Comparison of ENCODE assay signal across 16 cellular contexts in the genomic region with DNA sequence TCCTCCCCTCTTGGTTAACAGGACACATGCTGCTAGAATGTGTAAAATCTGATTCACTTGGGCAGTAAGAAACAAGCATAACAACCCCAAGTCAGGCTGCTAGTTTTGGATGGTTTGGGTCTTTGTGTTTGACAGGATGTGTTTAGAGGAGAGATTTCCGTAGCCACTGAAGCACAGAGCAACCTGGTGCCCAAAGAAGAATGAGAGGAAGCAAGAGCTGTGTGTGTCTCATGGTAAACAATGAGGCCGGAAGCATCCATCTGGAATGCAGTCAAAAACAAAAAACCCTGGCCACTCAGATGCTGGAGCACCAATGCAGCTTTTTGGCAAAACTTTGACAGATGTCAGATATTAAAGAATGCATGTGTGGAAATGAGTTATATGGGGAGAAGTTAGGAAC. TPM values are rescaled to one million over a fixed set of nuclear protein-coding genes. Genes with fewer than 3 reads are reported as not detected.
DNase-seq lines count a peak whose midpoint lies in the region; ATAC-seq and TF ChIP-seq lines count a peak whose summit lies in the region.
"Had no signal": no experiment of that assay in that cellular context is flagged by ENCODE, and none has a peak within 500 bp of the region (broad histone marks: within the 10 kb centered on the region; RNA-seq: fewer than 3 reads in every experiment).

No MANE protein-coding gene starts in this region.

- 20% methylated on average over 2 of the region's 2 CpGs for WGBS in thymus

- H3K27me3 ChIP-seq in left lung (no peaks in the 10 kb centered on the region), thymus (ENCODE audit: control insufficient read depth, insufficient read depth) (no peaks in the 10 kb centered on the region)
- H3K27me3 ChIP-seq: neutrophil, vagina had no signal

- no peak overlapping the region for H3K4me3 ChIP-seq in left lung
- H3K4me3 ChIP-seq in thymus (ENCODE audit: low read length): no peak overlapping the region
- H3K4me3 ChIP-seq: PC-9, vagina had no signal

- POLR2A ChIA-PET in activated naive CD8-positive, alpha-beta T cell treated with anti-CD3 and anti-CD28 coated beads, Interleukin-2, amount 10 ng/mL, durations not matched to agents 7 days and 5 days (lab: Charles Lee): interaction anchor here (0.9 to 1.1 kb wide), 2 partner anchors 39 to 83 kb away, joined by 3 to 5 read pairs; partner anchors contain the start of gene SNRK

- no peaks in the 10 kb centered on the region for H3K9me3 Mint-ChIP-seq in activated naive CD8-positive, alpha-beta T cell (ENCODE audit: low read depth)
- H3K9me3 Mint-ChIP-seq in activated naive CD8-positive, alpha-beta T cell treated with anti-CD3 and anti-CD28 coated beads for 36 hours: peaks cover 1% of the 10 kb centered on the region
- peaks cover 15% of the 10 kb centered on the region for H3K9me3 Mint-ChIP-seq in activated naive CD8-positive, alpha-beta T cell treated with anti-CD3 and anti-CD28 coated beads, Interleukin-2, amount 10 ng/mL, durations not matched to agents 7 days and 5 days
- H3K9me3 Mint-ChIP-seq: activated CD4-positive, alpha-beta memory T cell treated with anti-CD3 and anti-CD28 coated beads for 36 hours had no signal

- peak; percentile 86 for ATAC-seq in activated naive CD8-positive, alpha-beta T cell treated with anti-CD3 and anti-CD28 coated beads, Interleukin-2, amount 10 ng/mL, durations not matched to agents 7 days and 5 days (ENCODE audit: low read depth)
- ATAC-seq in left lung: peak; percentile 33

- peaks cover 7% of the 10 kb centered on the region for H3K36me3 Mint-ChIP-seq in activated naive CD8-positive, alpha-beta T cell
- H3K36me3 Mint-ChIP-seq in activated naive CD8-positive, alpha-beta T cell treated with anti-CD3 and anti-CD28 coated beads for 36 hours: no peaks in the 10 kb centered on the region
- H3K36me3 Mint-ChIP-seq in activated naive CD8-positive, alpha-beta T cell treated with anti-CD3 and anti-CD28 coated beads, Interleukin-2, amount 10 ng/mL, durations not matched to agents 7 days and 5 days: peaks cover 5% of the 10 kb centered on the region
- H3K36me3 Mint-ChIP-seq: activated CD4-positive, alpha-beta memory T cell treated with anti-CD3 and anti-CD28 coated beads for 36 hours had no signal

- H3K4me1 Mint-ChIP-seq in activated naive CD8-positive, alpha-beta T cell (ENCODE audit: low read depth): peaks cover 58% of the 10 kb centered on the region
- peaks cover 41% of the 10 kb centered on the region for H3K4me1 Mint-ChIP-seq in activated naive CD8-positive, alpha-beta T cell treated with anti-CD3 and anti-CD28 coated beads for 36 hours
- H3K4me1 Mint-ChIP-seq in activated naive CD8-positive, alpha-beta T cell treated with anti-CD3 and anti-CD28 coated beads, Interleukin-2, amount 10 ng/mL, durations not matched to agents 7 days and 5 days: peaks cover 29% of the 10 kb centered on the region

- H3K27ac ChIP-seq in left lung: peak overlapping the region in 1 of 2 donors; percentile 60
- H3K27ac ChIP-seq in thymus (ENCODE audit: low read depth): peak overlapping the region; percentile 60
- H3K27ac ChIP-seq: neutrophil, PC-9, vagina had no signal

- H3K4me1 ChIP-seq in left lung (peaks cover 0 to 17% of the 10 kb centered on the region in 2 donors), thymus (ENCODE audit: control insufficient read depth, insufficient read depth, low read length) (peaks cover 25% of the 10 kb centered on the region)

- H3K27ac Mint-ChIP-seq in activated naive CD8-positive, alpha-beta T cell: peak overlapping the region; percentile 81
- H3K27ac Mint-ChIP-seq in activated naive CD8-positive, alpha-beta T cell treated with anti-CD3 and anti-CD28 coated beads for 36 hours: no peak overlapping the region
- H3K27ac Mint-ChIP-seq in activated naive CD8-positive, alpha-beta T cell treated with anti-CD3 and anti-CD28 coated beads, Interleukin-2, amount 10 ng/mL, durations not matched to agents 7 days and 5 days: peak overlapping the region; percentile 64
- H3K27ac Mint-ChIP-seq: activated CD4-positive, alpha-beta memory T cell treated with anti-CD3 and anti-CD28 coated beads for 36 hours had no signal

- H3K36me3 ChIP-seq in left lung (no peaks in the 10 kb centered on the region), thymus (ENCODE audit: control insufficient read depth, insufficient read depth) (no peaks in the 10 kb centered on the region)
- H3K36me3 ChIP-seq: neutrophil, vagina had no signal

- H3K9me3 ChIP-seq in left lung: no peaks in the 10 kb centered on the region
- peaks cover 1% of the 10 kb centered on the region for H3K9me3 ChIP-seq in thymus (ENCODE audit: control insufficient read depth)
- H3K9me3 ChIP-seq: neutrophil, vagina had no signal

- no peaks in the 10 kb centered on the region for H3K27me3 Mint-ChIP-seq in activated naive CD8-positive, alpha-beta T cell
- no peaks in the 10 kb centered on the region for H3K27me3 Mint-ChIP-seq in activated naive CD8-positive, alpha-beta T cell treated with anti-CD3 and anti-CD28 coated beads for 36 hours
- no peaks in the 10 kb centered on the region for H3K27me3 Mint-ChIP-seq in activated naive CD8-positive, alpha-beta T cell treated with anti-CD3 and anti-CD28 coated beads, Interleukin-2, amount 10 ng/mL, durations not matched to agents 7 days and 5 days
- H3K27me3 Mint-ChIP-seq: activated CD4-positive, alpha-beta memory T cell treated with anti-CD3 and anti-CD28 coated beads for 36 hours had no signal

- intact Hi-C loops in left lung (cut with DNase I): no loop called here

- no peak for DNase-seq in activated naive CD8-positive, alpha-beta T cell treated with anti-CD3 and anti-CD28 coated beads for 36 hours
- no peak for DNase-seq in activated naive CD8-positive, alpha-beta T cell treated with anti-CD3 and anti-CD28 coated beads, Interleukin-2, amount 10 ng/mL, durations not matched to agents 7 days and 5 days
- no peak for DNase-seq in left lung
- no peak for DNase-seq in D341Med (ENCODE audit: low spot score)
- no peak for DNase-seq in HK-2 (ENCODE audit: unreplicated experiment)
- DNase-seq in globus pallidus (ENCODE audit: low spot score): no peak
- DNase-seq: activated CD4-positive, alpha-beta memory T cell treated with anti-CD3 and anti-CD28 coated beads for 36 hours; DMS79 treated with DMSO at 0.1 percent for 48 hours; NCI-H1105; NCI-H226; PC-9; stimulated activated CD8-positive, alpha-beta memory T cell treated with anti-CD3 and anti-CD28 coated beads, Interleukin-4, amount 100 ng/mL, for 48 hours had no signal

- no peak for TF ChIP-seq CTCF in left lung (IDR thresholded peaks at IDR 0.05)

- H3K4me3 Mint-ChIP-seq in activated naive CD8-positive, alpha-beta T cell: peak overlapping the region; percentile 8
- no peak overlapping the region for H3K4me3 Mint-ChIP-seq in activated naive CD8-positive, alpha-beta T cell treated with anti-CD3 and anti-CD28 coated beads for 36 hours
- H3K4me3 Mint-ChIP-seq in activated naive CD8-positive, alpha-beta T cell treated with anti-CD3 and anti-CD28 coated beads, Interleukin-2, amount 10 ng/mL, durations not matched to agents 7 days and 5 days: no peak overlapping the region
- H3K4me3 Mint-ChIP-seq: activated CD4-positive, alpha-beta memory T cell treated with anti-CD3 and anti-CD28 coated beads for 36 hours had no signal

RNA-seq across cellular contexts. Expression of gene SNRK, which starts 39.4 kb away (rescaled TPM):
- 10 to 100 TPM; 26.8 to 29.3 TPM for total RNA-seq in activated naive CD8-positive, alpha-beta T cell treated with anti-CD3 and anti-CD28 coated beads for 36 hours
- 10 to 100 TPM; 70.7 to 73.6 TPM for total RNA-seq in activated naive CD8-positive, alpha-beta T cell treated with anti-CD3 and anti-CD28 coated beads, Interleukin-2, amount 10 ng/mL, durations not matched to agents 7 days and 5 days
- 10 to 100 TPM; 29.5 to 45.9 TPM for total RNA-seq in left lung
- 33.6 TPM for polyA plus RNA-seq in thymus
